Comparison of ENCODE assay signal across 10 cellular contexts in genomic region chr1:116806245-116806644, GRCh38. TPM values are rescaled to one million over a fixed set of nuclear protein-coding genes. Genes with fewer than 3 reads are reported as not detected.
A peak's percentile ranks its signal among the peaks of the same experiment; 100 is the strongest.
DNase-seq lines count a peak whose midpoint lies in the region; ATAC-seq, FAIRE-seq and TF ChIP-seq lines count a peak whose summit lies in the region.
"Had no signal": no experiment of that assay in that cellular context is flagged by ENCODE, and none has a peak within 500 bp of the region (broad histone marks: within the 10 kb centered on the region; RNA-seq: fewer than 3 reads in every experiment).

No MANE protein-coding gene starts in this region.

- no peak overlapping the region for H3K4me3 ChIP-seq in PC-3 (ENCODE audit: low read length)

- H3K36me3 ChIP-seq in PC-3 (ENCODE audit: low read depth, low read length) = no peaks in the 10 kb centered on the region

- FAIRE-seq in GM19239 (lab: Jason Lieb, UNC) = peak; percentile 66

- no peaks in the 10 kb centered on the region for H3K4me1 ChIP-seq in PC-3 (ENCODE audit: insufficient read depth, low read length)

- H3K4me2 ChIP-seq in PC-3 (ENCODE audit: low read length) = no peak overlapping the region

- no peaks in the 10 kb centered on the region for H3K79me2 ChIP-seq in PC-3 (ENCODE audit: low read length)

- no peaks in the 10 kb centered on the region for H3K9me2 ChIP-seq in PC-3 (replicated peaks; ENCODE audit: low read length)

- ATAC-seq in PC-3 (no peak), omental fat pad (ENCODE audit: low FRiP score) (no peak)
- ATAC-seq: left ventricle myocardium superior had no signal

- H3F3A ChIP-seq in PC-3 (ENCODE audit: low read length, unreplicated experiment) = no peaks in the 10 kb centered on the region

- intact Hi-C loops in PC-3 (cut with micrococcal nuclease) = no loop called here

- no peak overlapping the region for H3K9ac ChIP-seq in PC-3 (ENCODE audit: low read length)

- POLR2A ChIA-PET in PC-3 (lab: Charles Lee; ENCODE audit: unreplicated experiment) = no interaction called here

- CTCF ChIA-PET in PC-3 (lab: Charles Lee) = no interaction called here

- no peak overlapping the region for H3K27ac ChIP-seq in PC-3 (ENCODE audit: low read length)

- H2AFZ ChIP-seq in PC-3 (ENCODE audit: low read length) = no peak overlapping the region

- H3K9me3 ChIP-seq in PC-3 (ENCODE audit: low read length) = no peaks in the 10 kb centered on the region

- DNase-seq in GM19239 (ENCODE audit: insufficient read length, low spot score) (no peak), T follicular helper cell (ENCODE audit: low read depth) (peak; percentile 31), PC-3 (no peak), midbrain (lab: John Stamatoyannopoulos, UW) (no peak), omental fat pad (ENCODE audit: low spot score) (no peak), epidermal melanocyte (ENCODE audit: insufficient read length, low spot score) (no peak)
- peak; percentile 78 for DNase-seq in activated naive CD4-positive, alpha-beta T cell treated with anti-CD3 and anti-CD28 coated beads, Interleukin-2, amount 50 U/mL, for 16 hours
- DNase-seq in stimulated activated CD4-positive, alpha-beta T cell treated with anti-CD3 and anti-CD28 coated beads, TNF-alpha, amount 100 ng/mL, for 1 hour (ENCODE audit: low read depth in 3 of 3, low spot score in 1 of 3) = peak in 2 of 3 donors; percentile 21 to 43
- DNase-seq: left ventricle myocardium superior, NCI-H2081 had no signal

- TF ChIP-seq CTCF in PC-3 (conservative IDR thresholded peaks at IDR 0.05; ENCODE audit: low read depth, low read length) = no peak
- no peak for TF ChIP-seq CTCF in omental fat pad (IDR thresholded peaks at IDR 0.05)

- H3K27me3 ChIP-seq in PC-3 (ENCODE audit: low read length) = peaks cover 6% of the 10 kb centered on the region

- BruUV-seq in PC-3 (replicated peaks; lab: Mats Ljungman, UMichigan) = no TSS peak

- H4K20me1 ChIP-seq in PC-3 (ENCODE audit: low read length) = no peaks in the 10 kb centered on the region

RNA-seq across cellular contexts. Expression of gene CD2, which starts 52.0 kb away (rescaled TPM):
- total RNA-seq in PC-3 (2014; rRNA removed) (not detected in 2 replicates), omental fat pad (1 to 10 TPM; 1.8 to 3.4 (median 2.6) TPM)

Comparison
In these comparisons a context has a peak if more than half of its experiments do, and no peak if none do; other contexts are left out.
1. DNase-seq: peak in T follicular helper cell (single experiment), activated naive CD4-positive, alpha-beta T cell treated with anti-CD3 and anti-CD28 coated beads, Interleukin-2, amount 50 U/mL, for 16 hours (single experiment) and stimulated activated CD4-positive, alpha-beta T cell treated with anti-CD3 and anti-CD28 coated beads, TNF-alpha, amount 100 ng/mL, for 1 hour (2 of 3); none in GM19239 (single experiment), PC-3 (single experiment), midbrain (single experiment), omental fat pad (single experiment) and epidermal melanocyte (single experiment).